Comparison of ENCODE assay signal across 25 cellular contexts in genomic region chr10:79031723-79032122, GRCh38.
"Had no signal": no experiment of that assay in that cellular context is flagged by ENCODE, and none has a peak within 500 bp of the region (broad histone marks: within the 10 kb centered on the region; RNA-seq: fewer than 3 reads in every experiment).

No MANE protein-coding gene starts in this region.

- H3K9me3 ChIP-seq: esophagus muscularis mucosa, gastrocnemius medialis, heart left ventricle had no signal

- H3K4me3 ChIP-seq: esophagus muscularis mucosa, gastrocnemius medialis, heart left ventricle had no signal

- DNase-seq: activated CD4-positive, alpha-beta memory T cell treated with anti-CD3 and anti-CD28 coated beads, Interleukin-2, amount 10 ng/mL, durations not matched to agents 7 days and 5 days; activated CD4-positive, alpha-beta T cell treated with anti-CD3 and anti-CD28 coated beads for 1 hour; activated CD4-positive, alpha-beta T cell treated with anti-CD3 and anti-CD28 coated beads for 4 hours; activated CD4-positive, alpha-beta T cell treated with anti-CD3 and anti-CD28 coated beads, Interleukin-2, amount 10 ng/mL, durations not matched to agents 7 days and 5 days; activated CD4-positive, alpha-beta T cell treated with anti-CD3 and anti-CD28 coated beads, Interleukin-2, amount 50 U/mL, for 4 hours; activated CD8-positive, alpha-beta memory T cell treated with anti-CD3 and anti-CD28 coated beads, Interleukin-2, amount 50 U/mL, for 48 hours; activated gamma-delta T cell; activated naive CD4-positive, alpha-beta T cell; activated naive CD4-positive, alpha-beta T cell treated with anti-CD3 and anti-CD28 coated beads, Interleukin-2, amount 10 ng/mL, durations not matched to agents 7 days and 5 days; activated T-cell treated with anti-CD3 and anti-CD28 coated beads for 4 hours; activated T-cell treated with anti-CD3 and anti-CD28 coated beads, Interleukin-2, amount 50 U/mL, for 4 hours; brain microvascular endothelial cell; cortex of kidney; dermis blood vessel endothelial cell; effector CD8-positive, alpha-beta T cell; foreskin keratinocyte; gastrocnemius medialis; glutamatergic neuron; T-helper 2 cell had no signal

- H3K4me1 ChIP-seq: esophagus muscularis mucosa, foreskin keratinocyte, gastrocnemius medialis, heart left ventricle had no signal

- H3K36me3 ChIP-seq: brain microvascular endothelial cell, esophagus muscularis mucosa, gastrocnemius medialis, heart left ventricle had no signal

- H3K27ac ChIP-seq: brain microvascular endothelial cell, esophagus muscularis mucosa, foreskin keratinocyte, gastrocnemius medialis, heart left ventricle, VCaP had no signal

- H3K27me3 ChIP-seq: esophagus muscularis mucosa, gastrocnemius medialis, heart left ventricle had no signal

- ATAC-seq: activated naive CD4-positive, alpha-beta T cell treated with anti-CD3 and anti-CD28 coated beads, Interleukin-2, amount 50 U/mL, for 72 hours; activated T-cell treated with anti-CD3 and anti-CD28 coated beads, Interleukin-2, amount 50 U/mL, for 4 hours; activated T-helper 17 cell treated with anti-CD3 and anti-CD28 coated beads, Interleukin-2, amount 50 U/mL, for 72 hours; foreskin keratinocyte; gastrocnemius medialis; heart left ventricle; WTC11 had no signal
